14 cellular contexts compared by ENCODE assay signal in genomic region chr7:132742152-132742551, GRCh38.
A peak's percentile ranks its signal among the peaks of the same experiment; 100 is the strongest.
DNase-seq lines count a peak whose midpoint lies in the region; ATAC-seq, FAIRE-seq and TF ChIP-seq lines count a peak whose summit lies in the region.
"Had no signal": no experiment of that assay in that cellular context is flagged by ENCODE, and none has a peak within 500 bp of the region (broad histone marks: within the 10 kb centered on the region; RNA-seq: fewer than 3 reads in every experiment).

No MANE protein-coding gene starts in this region.

- TF ChIP-seq CTCF in fibroblast of mammary gland (conservative IDR thresholded peaks at IDR 0.05; ENCODE audit: control insufficient read depth, insufficient read depth, low read depth, low read length) (no peak), nephron progenitor cell (IDR thresholded peaks at IDR 0.05) (no peak)
- no peak for TF ChIP-seq CTCF in CD4-positive, alpha-beta T cell (IDR thresholded peaks at IDR 0.05)

- no peak overlapping the region for H3K4me3 Mint-ChIP-seq in CD4-positive, alpha-beta T cell
- H3K4me3 Mint-ChIP-seq in nephron progenitor cell = no peak overlapping the region
- H3K4me3 Mint-ChIP-seq: activated CD8-positive, alpha-beta T cell treated with anti-CD3 and anti-CD28 coated beads for 36 hours; activated naive CD4-positive, alpha-beta T cell treated with anti-CD3 and anti-CD28 coated beads, Interleukin-2, amount 10 ng/mL, durations not matched to agents 7 days and 5 days; naive thymus-derived CD4-positive, alpha-beta T cell had no signal

- no peaks in the 10 kb centered on the region for H3K9me3 ChIP-seq in CD4-positive, alpha-beta T cell (ENCODE audit: control insufficient read depth, low read length)

- no peak for ATAC-seq in CD4-positive, alpha-beta T cell (ENCODE audit: poor library complexity)
- no peak for ATAC-seq in GM18870 (IDR thresholded peaks at IDR 0.05; ENCODE audit: unreplicated experiment)
- ATAC-seq: activated CD8-positive, alpha-beta T cell treated with anti-CD3 and anti-CD28 coated beads for 36 hours; naive thymus-derived CD4-positive, alpha-beta T cell had no signal

- CTCF ChIA-PET in CD4-positive, alpha-beta T cell (lab: Charles Lee) = no interaction called here

- POLR2A ChIA-PET in CD4-positive, alpha-beta T cell (lab: Charles Lee) = no interaction called here

- H3K36me3 Mint-ChIP-seq in CD4-positive, alpha-beta T cell (ENCODE audit: low read depth) = no peaks in the 10 kb centered on the region
- no peaks in the 10 kb centered on the region for H3K36me3 Mint-ChIP-seq in nephron progenitor cell (ENCODE audit: low read depth)
- H3K36me3 Mint-ChIP-seq: activated naive CD4-positive, alpha-beta T cell treated with anti-CD3 and anti-CD28 coated beads, Interleukin-2, amount 10 ng/mL, durations not matched to agents 7 days and 5 days had no signal

- no peaks in the 10 kb centered on the region for H3K4me1 Mint-ChIP-seq in CD4-positive, alpha-beta T cell (ENCODE audit: low read depth)
- H3K4me1 Mint-ChIP-seq in nephron progenitor cell = no peaks in the 10 kb centered on the region
- H3K4me1 Mint-ChIP-seq: activated naive CD4-positive, alpha-beta T cell treated with anti-CD3 and anti-CD28 coated beads, Interleukin-2, amount 10 ng/mL, durations not matched to agents 7 days and 5 days had no signal

- DNase-seq in DMS79 treated with DMSO at 0.1 percent for 48 hours (lab: John Stamatoyannopoulos, UW) (peak; percentile 89), RKO (ENCODE audit: low spot score) (peak; percentile 48), fibroblast of mammary gland (ENCODE audit: low read depth) (peak; percentile 98), pulmonary artery endothelial cell (ENCODE audit: low read depth, low spot score) (peak; percentile 53), frontal cortex (ENCODE audit: low spot score in 2 of 2) (no peak), nephron progenitor cell (no peak)
- DNase-seq in CD4-positive, alpha-beta T cell = no peak
- DNase-seq: activated CD8-positive, alpha-beta T cell treated with anti-CD3 and anti-CD28 coated beads for 36 hours; activated naive CD4-positive, alpha-beta T cell treated with anti-CD3 and anti-CD28 coated beads, Interleukin-2, amount 10 ng/mL, durations not matched to agents 7 days and 5 days; MV-4-11; naive thymus-derived CD4-positive, alpha-beta T cell; NCI-H524; stimulated activated CD4-positive, alpha-beta T cell treated with anti-CD3 and anti-CD28 coated beads, Interleukin-15, amount 100 ng/mL, for 24 hours had no signal

- no peak for FAIRE-seq in frontal cortex (lab: Jason Lieb, UNC)

- H3K27me3 ChIP-seq in CD4-positive, alpha-beta T cell (ENCODE audit: control insufficient read depth, insufficient read depth, low read length) = no peaks in the 10 kb centered on the region

- peaks cover 4% of the 10 kb centered on the region for H3K27me3 Mint-ChIP-seq in CD4-positive, alpha-beta T cell
- H3K27me3 Mint-ChIP-seq in nephron progenitor cell (ENCODE audit: low read depth, poor library complexity) = peaks cover 39% of the 10 kb centered on the region
- H3K27me3 Mint-ChIP-seq: activated CD8-positive, alpha-beta T cell treated with anti-CD3 and anti-CD28 coated beads for 36 hours had no signal

- peaks cover 2% of the 10 kb centered on the region for H3K9me3 Mint-ChIP-seq in CD4-positive, alpha-beta T cell
- peaks cover 38% of the 10 kb centered on the region for H3K9me3 Mint-ChIP-seq in nephron progenitor cell

- intact Hi-C loops in CD4-positive, alpha-beta T cell (cut with DNase I, micrococcal nuclease) = no loop called here

- no peak overlapping the region for H3K27ac Mint-ChIP-seq in CD4-positive, alpha-beta T cell
- H3K27ac Mint-ChIP-seq in nephron progenitor cell = no peak overlapping the region
- H3K27ac Mint-ChIP-seq: activated CD8-positive, alpha-beta T cell treated with anti-CD3 and anti-CD28 coated beads for 36 hours; activated naive CD4-positive, alpha-beta T cell treated with anti-CD3 and anti-CD28 coated beads, Interleukin-2, amount 10 ng/mL, durations not matched to agents 7 days and 5 days; naive thymus-derived CD4-positive, alpha-beta T cell had no signal

- H3K27ac ChIP-seq in CD4-positive, alpha-beta T cell (ENCODE audit: low read depth, low read length) = no peak overlapping the region

- H3K4me3 ChIP-seq in fibroblast of mammary gland (ENCODE audit: control insufficient read depth, low read depth, low read length) = no peak overlapping the region

Comparison
In these comparisons a context has a peak if more than half of its experiments do, and no peak if none do; other contexts are left out.
1. DNase-seq: peak in DMS79 treated with DMSO at 0.1 percent for 48 hours (single experiment), RKO (single experiment), fibroblast of mammary gland (single experiment) and pulmonary artery endothelial cell (single experiment); none in CD4-positive, alpha-beta T cell (0 of 10), frontal cortex (0 of 2) and nephron progenitor cell (single experiment).